Comparison of ENCODE assay signal across 26 cellular contexts in the genomic region with DNA sequence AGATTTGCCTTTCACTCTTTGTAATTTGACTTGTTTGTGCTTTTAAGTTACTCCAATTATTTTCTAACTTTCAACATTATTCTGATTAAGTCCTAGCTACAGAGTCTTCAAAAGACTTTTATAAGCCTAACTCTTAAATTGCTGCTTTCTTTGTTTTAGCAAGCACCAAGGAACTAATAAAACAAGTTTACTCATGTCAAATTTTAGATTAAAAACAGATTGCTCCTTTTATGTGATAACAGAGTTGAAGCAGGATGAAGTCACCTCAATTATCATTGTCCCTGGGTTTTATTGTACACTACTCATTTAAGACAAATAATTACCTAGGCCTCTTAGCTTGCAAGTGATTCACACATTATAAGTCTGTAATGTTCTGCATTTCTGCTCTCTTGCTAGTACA.
DNase-seq lines count a peak whose midpoint lies in the region; ATAC-seq lines count a peak whose summit lies in the region.
"Had no signal": no experiment of that assay in that cellular context is flagged by ENCODE, and none has a peak within 500 bp of the region (broad histone marks: within the 10 kb centered on the region; RNA-seq: fewer than 3 reads in every experiment).

No MANE protein-coding gene starts in this region.

- ATAC-seq in GM18858 (IDR thresholded peaks at IDR 0.05; ENCODE audit: unreplicated experiment): no peak
- ATAC-seq: HepG2; left colon; stimulated activated naive B cell treated with anti-CD40 and anti-IgM and Interleukin-4, amounts not matched to agents 10 μg/mL and 1 μg/mL and 100 μg/mL, for 72 hours had no signal

- DNase-seq in NCI-H2029 treated with DMSO at 0.1 percent for 48 hours (lab: John Stamatoyannopoulos, UW) (peak; percentile 48), NCI-H2029 (lab: John Stamatoyannopoulos, UW) (no peak), NCI-H1417 (lab: John Stamatoyannopoulos, UW) (peak in 2 of 3 experiments; percentile 10 to 76), NCI-H748 treated with DMSO at 0.1 percent for 48 hours (lab: John Stamatoyannopoulos, UW) (peak; percentile 86), NOMO-1 treated with dmso at 0.1 percent for 144 hours (lab: John Stamatoyannopoulos, UW; ENCODE audit: unreplicated experiment) (no peak), Ammon's horn (ENCODE audit: low spot score) (no peak), activated gamma-delta T cell treated with Interleukin-2 at 50 U/mL for 16 hours (no peak)
- DNase-seq: activated CD4-positive, CD25-positive, alpha-beta regulatory T cell; activated effector memory CD4-positive, alpha-beta T cell treated with anti-CD3 and anti-CD28 coated beads, Interleukin-2, amount 50 U/mL, for 16 hours; activated naive CD8-positive, alpha-beta T cell treated with anti-CD3 and anti-CD28 coated beads for 36 hours; activated T-cell treated with anti-CD3 and anti-CD28 coated beads, Interleukin-2, amount 50 U/mL, for 24 hours; AML-193; CD4-positive, alpha-beta memory T cell; HCEC 1CT; hippocampal formation; left colon; MV-4-11; nephron progenitor cell; ovary; PC-9; retina; small intestine; stimulated activated naive B cell treated with anti-CD40 and anti-IgM and Interleukin-4, amounts not matched to agents 10 μg/mL and 1 μg/mL and 100 μg/mL, for 72 hours; upper lobe of left lung had no signal

Comparison
In these comparisons a context has a peak if more than half of its experiments do, and no peak if none do; other contexts are left out.
1. DNase-seq: peak in NCI-H2029 treated with DMSO at 0.1 percent for 48 hours (single experiment), NCI-H1417 (2 of 3) and NCI-H748 treated with DMSO at 0.1 percent for 48 hours (single experiment); none in NCI-H2029 (single experiment), NOMO-1 treated with dmso at 0.1 percent for 144 hours (single experiment), Ammon's horn (single experiment) and activated gamma-delta T cell treated with Interleukin-2 at 50 U/mL for 16 hours (single experiment).